In genomic region chr1:203287109-203287893, GRCh38 we compare ENCODE assay signal across 7 cellular contexts. TPM values are rescaled to one million over a fixed set of nuclear protein-coding genes. Genes with fewer than 3 reads are reported as not detected.
A peak's percentile ranks its signal among the peaks of the same experiment; 100 is the strongest.
DNase-seq lines count a peak whose midpoint lies in the region; ATAC-seq and TF ChIP-seq lines count a peak whose summit lies in the region.

No MANE protein-coding gene starts in this region.

- no peak for TF ChIP-seq CTCF in BE2C (IDR thresholded peaks at IDR 0.05; ENCODE audit: low read depth, low read length)

- H3K9ac ChIP-seq in skeletal muscle tissue (ENCODE audit: low read depth in 1 of 3, low read length in 3 of 3) = peak overlapping the region; percentile 34 to 71 (median 65)

- H3K9me3 ChIP-seq in skeletal muscle tissue (ENCODE audit: control insufficient read depth in 3 of 3, low read length in 3 of 3) = no peaks in the 10 kb centered on the region
- H3K9me3 ChIP-seq in BE2C = no peaks in the 10 kb centered on the region

- H3K36me3 ChIP-seq in skeletal muscle tissue (ENCODE audit: control insufficient read depth in 3 of 3, insufficient read depth in 3 of 3, low read length in 3 of 3) (no peaks in the 10 kb centered on the region), BE2C (no peaks in the 10 kb centered on the region)

- H3K4me1 ChIP-seq in skeletal muscle tissue (ENCODE audit: control insufficient read depth in 3 of 3, insufficient read depth in 3 of 3, low read length in 3 of 3) (peaks cover 74 to 84% (median 82%) of the 10 kb centered on the region in 3 donors), BE2C (peaks cover 35% of the 10 kb centered on the region)

- DNase-seq in NCI-H774 (lab: John Stamatoyannopoulos, UW) (peak; percentile 44), activated T-cell treated with anti-CD3 and anti-CD28 coated beads for 48 hours (ENCODE audit: low read depth) (peak; percentile 54), left cardiac atrium (peak; percentile 68), BE2C (no peak)

- peak; percentile 52 for ATAC-seq in GM18909 (IDR thresholded peaks at IDR 0.05; ENCODE audit: poor library complexity, unreplicated experiment)
- ATAC-seq in HG02943 (IDR thresholded peaks at IDR 0.05; ENCODE audit: low read depth, unreplicated experiment) = peak; percentile 45
- ATAC-seq in left cardiac atrium = peak; percentile 28 to 44

- peak overlapping the region; percentile 17 to 52 (median 20) for H3K4me3 ChIP-seq in skeletal muscle tissue (ENCODE audit: low read length in 3 of 3)
- no peak overlapping the region for H3K4me3 ChIP-seq in BE2C (ENCODE audit: low read depth, low read length)

- peak overlapping the region; percentile 94 for H3K27ac ChIP-seq in skeletal muscle tissue (ENCODE audit: low read depth, low read length)

- H3K27me3 ChIP-seq in skeletal muscle tissue (ENCODE audit: control insufficient read depth in 3 of 3, insufficient read depth in 3 of 3, low read length in 3 of 3) = no peaks in the 10 kb centered on the region
- H3K27me3 ChIP-seq in BE2C = no peaks in the 10 kb centered on the region

- intact Hi-C loops in left cardiac atrium (cut with DNase I) = no loop called here

RNA-seq across cellular contexts. Expression of gene BTG2, which starts 18.0 kb away (rescaled TPM):
- 100 to 1,000 TPM; 187 to 259 TPM for total RNA-seq in left cardiac atrium
- 32.4 TPM for total RNA-seq in skeletal muscle tissue
- 15.1 TPM for polyA plus RNA-seq in BE2C (2012; ENCODE audit: insufficient read depth, insufficient read length, low read depth)

RNA-seq across cellular contexts. Expression of gene CHIT1, which starts 57.8 kb away (rescaled TPM):
- total RNA-seq in left cardiac atrium = 1 to 10 TPM in 1 of 2 donors, under 1 TPM in 1; 0.63 to 1.3 TPM
- total RNA-seq in skeletal muscle tissue = under 0.01 TPM
- 0.74 TPM for polyA plus RNA-seq in BE2C (2012; ENCODE audit: insufficient read depth, insufficient read length, low read depth)
